Comparison of ENCODE assay signal across 1 cellular context in the genomic region with DNA sequence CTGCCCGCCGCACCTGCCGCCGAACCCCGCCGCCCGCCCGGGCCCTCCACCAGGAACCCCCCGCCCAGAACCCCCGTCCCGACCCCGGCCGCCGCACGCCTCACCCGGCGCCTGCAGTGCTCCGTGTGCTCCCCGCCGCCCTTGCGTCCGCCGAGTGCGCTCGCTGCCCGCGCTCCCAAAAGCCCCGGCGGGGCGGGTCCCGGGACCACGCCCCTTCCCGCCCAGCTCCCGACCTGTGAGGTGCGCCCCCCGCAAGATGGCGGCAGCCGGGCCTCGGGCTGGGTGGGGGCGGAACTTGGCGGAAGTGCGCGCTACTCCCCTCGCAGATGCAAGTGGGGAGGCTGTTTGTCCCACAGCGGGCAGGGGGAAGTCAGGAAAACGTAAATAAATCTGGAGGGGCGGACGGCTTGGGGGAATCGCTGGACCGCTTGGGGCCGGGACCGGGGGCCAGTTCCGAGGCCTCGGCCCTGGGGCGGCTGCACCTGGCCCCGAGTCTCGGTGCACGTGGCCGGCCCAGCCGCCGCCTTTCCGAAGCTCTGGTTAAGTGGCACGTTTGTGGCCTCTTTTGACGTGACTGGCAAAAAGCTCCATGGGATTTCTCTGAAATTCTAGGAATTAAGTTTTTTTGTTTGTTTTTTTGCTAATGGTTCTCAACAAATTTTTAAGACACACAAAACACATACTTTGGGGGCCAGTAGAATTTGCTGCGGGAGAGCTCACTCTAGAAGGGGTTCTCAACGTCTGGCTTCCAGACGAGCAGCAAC.
A peak's percentile ranks its signal among the peaks of the same experiment; 100 is the strongest.
TF ChIP-seq lines count a peak whose summit lies in the region.

A gene (minus strand): TSS at position 156 of the 764 bp plus-strand sequence. CDS start 1,275 bp downstream, outside the sequence.

TF ChIP-seq in SK-N-SH, 30 proteins besides CTCF, POLR2A, EP300 and RAD21:
- TF ChIP-seq, protein P1, sequence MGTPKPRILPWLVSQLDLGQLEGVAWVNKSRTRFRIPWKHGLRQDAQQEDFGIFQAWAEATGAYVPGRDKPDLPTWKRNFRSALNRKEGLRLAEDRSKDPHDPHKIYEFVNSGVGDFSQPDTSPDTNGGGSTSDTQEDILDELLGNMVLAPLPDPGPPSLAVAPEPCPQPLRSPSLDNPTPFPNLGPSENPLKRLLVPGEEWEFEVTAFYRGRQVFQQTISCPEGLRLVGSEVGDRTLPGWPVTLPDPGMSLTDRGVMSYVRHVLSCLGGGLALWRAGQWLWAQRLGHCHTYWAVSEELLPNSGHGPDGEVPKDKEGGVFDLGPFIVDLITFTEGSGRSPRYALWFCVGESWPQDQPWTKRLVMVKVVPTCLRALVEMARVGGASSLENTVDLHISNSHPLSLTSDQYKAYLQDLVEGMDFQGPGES (IDR thresholded peaks at IDR 0.05; ENCODE audit: low read depth, low read length), result no peak
- no peak for TF ChIP-seq RXRA (IDR thresholded peaks at IDR 0.05; ENCODE audit: borderline replicate concordance, low read depth)
- no peak for TF ChIP-seq RCOR1 (IDR thresholded peaks at IDR 0.05; ENCODE audit: low read length)
- no peak for TF ChIP-seq NRF1 (IDR thresholded peaks at IDR 0.05; ENCODE audit: low read depth, low read length)
- no peak for TF ChIP-seq NFIC (IDR thresholded peaks at IDR 0.05; ENCODE audit: borderline replicate concordance)
- TF ChIP-seq, protein P2, sequence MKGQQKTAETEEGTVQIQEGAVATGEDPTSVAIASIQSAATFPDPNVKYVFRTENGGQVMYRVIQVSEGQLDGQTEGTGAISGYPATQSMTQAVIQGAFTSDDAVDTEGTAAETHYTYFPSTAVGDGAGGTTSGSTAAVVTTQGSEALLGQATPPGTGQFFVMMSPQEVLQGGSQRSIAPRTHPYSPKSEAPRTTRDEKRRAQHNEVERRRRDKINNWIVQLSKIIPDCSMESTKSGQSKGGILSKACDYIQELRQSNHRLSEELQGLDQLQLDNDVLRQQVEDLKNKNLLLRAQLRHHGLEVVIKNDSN (IDR thresholded peaks at IDR 0.05; ENCODE audit: borderline replicate concordance, low read depth), result no peak
- peak; percentile 92 for TF ChIP-seq YY1 (IDR thresholded peaks at IDR 0.05; ENCODE audit: low read depth)
- TF ChIP-seq TEAD4 (IDR thresholded peaks at IDR 0.05; ENCODE audit: borderline replicate concordance, insufficient read depth), result no peak
- TF ChIP-seq MXI1 (IDR thresholded peaks at IDR 0.05; ENCODE audit: low read depth, low read length), result peak; percentile 27; the same call in 1 of the 2 replicates
- no peak for TF ChIP-seq GATA2 (CRISPR knock-in tag; IDR thresholded peaks at IDR 0.05)
- TF ChIP-seq, protein P3, sequence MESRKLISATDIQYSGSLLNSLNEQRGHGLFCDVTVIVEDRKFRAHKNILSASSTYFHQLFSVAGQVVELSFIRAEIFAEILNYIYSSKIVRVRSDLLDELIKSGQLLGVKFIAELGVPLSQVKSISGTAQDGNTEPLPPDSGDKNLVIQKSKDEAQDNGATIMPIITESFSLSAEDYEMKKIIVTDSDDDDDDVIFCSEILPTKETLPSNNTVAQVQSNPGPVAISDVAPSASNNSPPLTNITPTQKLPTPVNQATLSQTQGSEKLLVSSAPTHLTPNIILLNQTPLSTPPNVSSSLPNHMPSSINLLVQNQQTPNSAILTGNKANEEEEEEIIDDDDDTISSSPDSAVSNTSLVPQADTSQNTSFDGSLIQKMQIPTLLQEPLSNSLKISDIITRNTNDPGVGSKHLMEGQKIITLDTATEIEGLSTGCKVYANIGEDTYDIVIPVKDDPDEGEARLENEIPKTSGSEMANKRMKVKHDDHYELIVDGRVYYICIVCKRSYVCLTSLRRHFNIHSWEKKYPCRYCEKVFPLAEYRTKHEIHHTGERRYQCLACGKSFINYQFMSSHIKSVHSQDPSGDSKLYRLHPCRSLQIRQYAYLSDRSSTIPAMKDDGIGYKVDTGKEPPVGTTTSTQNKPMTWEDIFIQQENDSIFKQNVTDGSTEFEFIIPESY (IDR thresholded peaks at IDR 0.05; ENCODE audit: borderline replicate concordance, low read depth), result no peak
- peak; percentile 13 for TF ChIP-seq CHD2 (IDR thresholded peaks at IDR 0.05; ENCODE audit: low read length, partially characterized antibody)
- TF ChIP-seq, protein P4, sequence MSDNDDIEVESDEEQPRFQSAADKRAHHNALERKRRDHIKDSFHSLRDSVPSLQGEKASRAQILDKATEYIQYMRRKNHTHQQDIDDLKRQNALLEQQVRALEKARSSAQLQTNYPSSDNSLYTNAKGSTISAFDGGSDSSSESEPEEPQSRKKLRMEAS (IDR thresholded peaks at IDR 0.05; ENCODE audit: low read depth), result peak; percentile 76
- TF ChIP-seq, protein P5, sequence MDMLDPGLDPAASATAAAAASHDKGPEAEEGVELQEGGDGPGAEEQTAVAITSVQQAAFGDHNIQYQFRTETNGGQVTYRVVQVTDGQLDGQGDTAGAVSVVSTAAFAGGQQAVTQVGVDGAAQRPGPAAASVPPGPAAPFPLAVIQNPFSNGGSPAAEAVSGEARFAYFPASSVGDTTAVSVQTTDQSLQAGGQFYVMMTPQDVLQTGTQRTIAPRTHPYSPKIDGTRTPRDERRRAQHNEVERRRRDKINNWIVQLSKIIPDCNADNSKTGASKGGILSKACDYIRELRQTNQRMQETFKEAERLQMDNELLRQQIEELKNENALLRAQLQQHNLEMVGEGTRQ (IDR thresholded peaks at IDR 0.05; ENCODE audit: borderline replicate concordance, low read depth, low read length), result no peak
- TF ChIP-seq, protein P6, sequence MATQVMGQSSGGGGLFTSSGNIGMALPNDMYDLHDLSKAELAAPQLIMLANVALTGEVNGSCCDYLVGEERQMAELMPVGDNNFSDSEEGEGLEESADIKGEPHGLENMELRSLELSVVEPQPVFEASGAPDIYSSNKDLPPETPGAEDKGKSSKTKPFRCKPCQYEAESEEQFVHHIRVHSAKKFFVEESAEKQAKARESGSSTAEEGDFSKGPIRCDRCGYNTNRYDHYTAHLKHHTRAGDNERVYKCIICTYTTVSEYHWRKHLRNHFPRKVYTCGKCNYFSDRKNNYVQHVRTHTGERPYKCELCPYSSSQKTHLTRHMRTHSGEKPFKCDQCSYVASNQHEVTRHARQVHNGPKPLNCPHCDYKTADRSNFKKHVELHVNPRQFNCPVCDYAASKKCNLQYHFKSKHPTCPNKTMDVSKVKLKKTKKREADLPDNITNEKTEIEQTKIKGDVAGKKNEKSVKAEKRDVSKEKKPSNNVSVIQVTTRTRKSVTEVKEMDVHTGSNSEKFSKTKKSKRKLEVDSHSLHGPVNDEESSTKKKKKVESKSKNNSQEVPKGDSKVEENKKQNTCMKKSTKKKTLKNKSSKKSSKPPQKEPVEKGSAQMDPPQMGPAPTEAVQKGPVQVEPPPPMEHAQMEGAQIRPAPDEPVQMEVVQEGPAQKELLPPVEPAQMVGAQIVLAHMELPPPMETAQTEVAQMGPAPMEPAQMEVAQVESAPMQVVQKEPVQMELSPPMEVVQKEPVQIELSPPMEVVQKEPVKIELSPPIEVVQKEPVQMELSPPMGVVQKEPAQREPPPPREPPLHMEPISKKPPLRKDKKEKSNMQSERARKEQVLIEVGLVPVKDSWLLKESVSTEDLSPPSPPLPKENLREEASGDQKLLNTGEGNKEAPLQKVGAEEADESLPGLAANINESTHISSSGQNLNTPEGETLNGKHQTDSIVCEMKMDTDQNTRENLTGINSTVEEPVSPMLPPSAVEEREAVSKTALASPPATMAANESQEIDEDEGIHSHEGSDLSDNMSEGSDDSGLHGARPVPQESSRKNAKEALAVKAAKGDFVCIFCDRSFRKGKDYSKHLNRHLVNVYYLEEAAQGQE (IDR thresholded peaks at IDR 0.05; ENCODE audit: low read depth, low read length), result no peak
- TF ChIP-seq JUND (IDR thresholded peaks at IDR 0.05), result no peak
- TF ChIP-seq GABPA (IDR thresholded peaks at IDR 0.05; ENCODE audit: low read depth), result peak; percentile 44
- TF ChIP-seq, protein P7, sequence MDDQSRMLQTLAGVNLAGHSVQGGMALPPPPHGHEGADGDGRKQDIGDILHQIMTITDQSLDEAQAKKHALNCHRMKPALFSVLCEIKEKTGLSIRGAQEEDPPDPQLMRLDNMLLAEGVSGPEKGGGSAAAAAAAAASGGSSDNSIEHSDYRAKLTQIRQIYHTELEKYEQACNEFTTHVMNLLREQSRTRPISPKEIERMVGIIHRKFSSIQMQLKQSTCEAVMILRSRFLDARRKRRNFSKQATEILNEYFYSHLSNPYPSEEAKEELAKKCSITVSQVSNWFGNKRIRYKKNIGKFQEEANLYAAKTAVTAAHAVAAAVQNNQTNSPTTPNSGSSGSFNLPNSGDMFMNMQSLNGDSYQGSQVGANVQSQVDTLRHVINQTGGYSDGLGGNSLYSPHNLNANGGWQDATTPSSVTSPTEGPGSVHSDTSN (IDR thresholded peaks at IDR 0.05), result 0 out of 2 replicates have a peak, but pooled peaks have one; percentile 2
- peak; percentile 11; the same call in 1 of the 2 replicates for TF ChIP-seq TCF12 (IDR thresholded peaks at IDR 0.05)
- TF ChIP-seq TAF1 (IDR thresholded peaks at IDR 0.05; ENCODE audit: borderline replicate concordance, low read depth, low read length), result peak; percentile 84
- no peak for TF ChIP-seq EZH2phosphoT487 (IDR thresholded peaks at IDR 0.05; ENCODE audit: borderline replicate concordance, low read depth)
- TF ChIP-seq SIN3A (IDR thresholded peaks at IDR 0.05; ENCODE audit: borderline replicate concordance, low read depth, low read length), result no peak; the same call in 1 of the 2 replicates
- no peak for TF ChIP-seq SMC3 (IDR thresholded peaks at IDR 0.05; ENCODE audit: low read depth, low read length)
- no peak for TF ChIP-seq RFX5 (IDR thresholded peaks at IDR 0.05; ENCODE audit: low read length)
- no peak for TF ChIP-seq FOXJ3 (CRISPR knock-in tag; IDR thresholded peaks at IDR 0.05)
- no peak for TF ChIP-seq MEF2A (IDR thresholded peaks at IDR 0.05; ENCODE audit: borderline replicate concordance, low read depth)
- no peak for TF ChIP-seq FOXM1 (IDR thresholded peaks at IDR 0.05; ENCODE audit: low read depth)
- no peak for TF ChIP-seq FOSL2 (IDR thresholded peaks at IDR 0.05; ENCODE audit: borderline replicate concordance, low read depth)
- peak; percentile 71 for TF ChIP-seq POLR2AphosphoS5 (IDR thresholded peaks at IDR 0.05; ENCODE audit: low read depth, low read length)
- TF ChIP-seq ELF1 (IDR thresholded peaks at IDR 0.05), result no peak
TF ChIP-seq in SK-N-SH: peak in this region for 9.
